Comparison of ENCODE assay signal across 8 cellular contexts in genomic region chr14:104639889-104640548, GRCh38. TPM values are rescaled to one million over a fixed set of nuclear protein-coding genes. Genes with fewer than 3 reads are reported as not detected.
DNase-seq lines count a peak whose midpoint lies in the region; ATAC-seq, FAIRE-seq and TF ChIP-seq lines count a peak whose summit lies in the region.

No MANE protein-coding gene starts in this region.

- no peak overlapping the region for H3K4me3 ChIP-seq in kidney (ENCODE audit: low read length in 2 of 2)

- peaks cover 0 to under 1% of the 10 kb centered on the region in 2 donors for H3K9me3 ChIP-seq in kidney (ENCODE audit: control insufficient read depth in 1 of 2, low read length in 2 of 2)

- no peaks in the 10 kb centered on the region for H3K36me3 ChIP-seq in kidney (ENCODE audit: control insufficient read depth in 1 of 2, insufficient read depth in 2 of 2, low read length in 2 of 2)

- no peak for FAIRE-seq in kidney (lab: Jason Lieb, UNC)

- ATAC-seq in Right ventricle myocardium inferior (peak; percentile 83), GM19328 (IDR thresholded peaks at IDR 0.05; ENCODE audit: unreplicated experiment) (no peak)

- no peak overlapping the region for H3K9ac ChIP-seq in kidney (ENCODE audit: low read length in 2 of 2)

- TF ChIP-seq CTCF in VCaP (conservative IDR thresholded peaks at IDR 0.05) (peak; percentile 98), kidney (IDR thresholded peaks at IDR 0.05; ENCODE audit: borderline replicate concordance, extremely low read depth, insufficient read depth) (peak; percentile 85)

- DNase-seq in Right ventricle myocardium inferior (ENCODE audit: missing footprints) (no peak), cardiac septum (ENCODE audit: low spot score) (no peak), NCI-H1694 (lab: John Stamatoyannopoulos, UW) (peak; percentile 74), caudate nucleus (lab: John Stamatoyannopoulos, UW) (peak in 43 of 61 donors; percentile 18 to 72 (median 41)), kidney (peak; percentile 87)
- DNase-seq in stimulated activated CD4-positive, alpha-beta T cell treated with anti-CD3 and anti-CD28 coated beads, Interleukin-4, amount 100 ng/mL, for 48 hours (ENCODE audit: low read depth in 2 of 2) = peak; percentile 31 to 42

- no peaks in the 10 kb centered on the region for H3K4me1 ChIP-seq in kidney (ENCODE audit: control insufficient read depth in 1 of 2, insufficient read depth in 1 of 2, low read depth in 1 of 2, low read length in 2 of 2)

- intact Hi-C loops in Right ventricle myocardium inferior (cut with DNase I) = loop anchor here (2.0 to 5.0 kb wide), 3 partner anchors 78 to 561 kb away; partner anchors contain the start of gene KIF26A
- intact Hi-C loops in cardiac septum (cut with DNase I) = loop anchor here (5.0 kb wide), 3 partner anchors 63 to 563 kb away; partner anchors contain the start of genes C14orf180 and KIF26A
- intact Hi-C loops in kidney (cut with DNase I) = no loop called here

- H3K27ac ChIP-seq in VCaP (no peak overlapping the region), caudate nucleus (ENCODE audit: low read depth, low read length) (no peak overlapping the region), kidney (ENCODE audit: low read depth in 2 of 2, low read length in 2 of 2) (no peak overlapping the region)

RNA-seq across cellular contexts. Expression of gene TMEM179, which starts 35.4 kb away (rescaled TPM):
- not detected for total RNA-seq in Right ventricle myocardium inferior
- 0.89 TPM for total RNA-seq in cardiac septum
- 0.50 TPM for total RNA-seq in kidney
- 0.67 TPM for polyA plus RNA-seq in kidney (ENCODE audit: insufficient read depth, low read depth, low replicate concordance)

RNA-seq across cellular contexts. Expression of gene INF2, which starts 49.4 kb away (rescaled TPM):
- total RNA-seq in Right ventricle myocardium inferior (31.1 TPM), cardiac septum (41.2 TPM), kidney (82.7 TPM)
- polyA plus RNA-seq in kidney (ENCODE audit: insufficient read depth, low read depth, low replicate concordance) = 58.5 TPM

Comparison
In these comparisons a context has a peak if more than half of its experiments do, and no peak if none do; other contexts are left out.
1. DNase-seq: peak in NCI-H1694 (single experiment), caudate nucleus (43 of 61), kidney (single experiment) and stimulated activated CD4-positive, alpha-beta T cell treated with anti-CD3 and anti-CD28 coated beads, Interleukin-4, amount 100 ng/mL, for 48 hours (2 of 2); none in Right ventricle myocardium inferior (single experiment) and cardiac septum (single experiment).